Comparison of ENCODE assay signal across 8 cellular contexts in genomic region chr2:121647396-121647795, GRCh38. TPM values are rescaled to one million over a fixed set of nuclear protein-coding genes. Genes with fewer than 3 reads are reported as not detected.
DNase-seq lines count a peak whose midpoint lies in the region; ATAC-seq, FAIRE-seq and TF ChIP-seq lines count a peak whose summit lies in the region.

No MANE protein-coding gene starts in this region.

- H3F3A ChIP-seq in neural progenitor cell (ENCODE audit: low read depth) = peaks cover 30% of the 10 kb centered on the region

- H3K9ac ChIP-seq in neural progenitor cell = no peak overlapping the region

- peak overlapping the region in 7 of 8 donors; percentile 13 to 100 (median 98) for H3K4me3 Mint-ChIP-seq in CD4-positive, alpha-beta memory T cell
- peak overlapping the region; percentile 91 for H3K4me3 Mint-ChIP-seq in neural progenitor cell

- H3K36me3 ChIP-seq in CD4-positive, alpha-beta memory T cell (ENCODE audit: insufficient read depth, low read length) = no peaks in the 10 kb centered on the region
- H3K36me3 ChIP-seq in neural progenitor cell = no peaks in the 10 kb centered on the region

- peaks cover 41 to 83% (median 60%) of the 10 kb centered on the region in 4 donors for H3K4me1 Mint-ChIP-seq in CD4-positive, alpha-beta memory T cell
- peaks cover 27% of the 10 kb centered on the region for H3K4me1 Mint-ChIP-seq in neural progenitor cell

- ATAC-seq in GM18511 (IDR thresholded peaks at IDR 0.05; ENCODE audit: unreplicated experiment) = no peak
- ATAC-seq in foreskin keratinocyte = no peak

- H3K27ac Mint-ChIP-seq in CD4-positive, alpha-beta memory T cell = peak overlapping the region in 6 of 7 donors; percentile 38 to 100 (median 99)
- no peak overlapping the region for H3K27ac Mint-ChIP-seq in neural progenitor cell

- FAIRE-seq in GM12891 (lab: Jason Lieb, UNC) = no peak

- H3K4me2 ChIP-seq in neural progenitor cell = peak overlapping the region; percentile 96

- no peak overlapping the region for H3K4me3 ChIP-seq in CD4-positive, alpha-beta memory T cell (ENCODE audit: low read length in 2 of 2)
- H3K4me3 ChIP-seq in LNCaP clone FGC (ENCODE audit: low read depth, low read length) (peak overlapping the region; percentile 85), dorsolateral prefrontal cortex (peak overlapping the region in 41 of 59 donors; percentile 77 to 98 (median 93)), neural progenitor cell (peak overlapping the region; percentile 78)

- H3K27me3 ChIP-seq in CD4-positive, alpha-beta memory T cell (ENCODE audit: insufficient read depth, low read length) = no peaks in the 10 kb centered on the region
- no peaks in the 10 kb centered on the region for H3K27me3 ChIP-seq in dorsolateral prefrontal cortex
- H3K27me3 ChIP-seq in neural progenitor cell = no peaks in the 10 kb centered on the region
- H3K27me3 ChIP-seq in foreskin keratinocyte = no peaks in the 10 kb centered on the region

- H3K4me1 ChIP-seq in CD4-positive, alpha-beta memory T cell (ENCODE audit: insufficient read depth, low read length) = peaks cover 49% of the 10 kb centered on the region
- H3K4me1 ChIP-seq in neural progenitor cell = peaks cover 18% of the 10 kb centered on the region
- peaks cover 8% of the 10 kb centered on the region for H3K4me1 ChIP-seq in foreskin keratinocyte

- peaks cover 0 to 6% (median 0%) of the 10 kb centered on the region in 8 donors for H3K9me3 Mint-ChIP-seq in CD4-positive, alpha-beta memory T cell
- no peaks in the 10 kb centered on the region for H3K9me3 Mint-ChIP-seq in neural progenitor cell

- POLR2A ChIA-PET in CD4-positive, alpha-beta memory T cell (lab: Charles Lee; ENCODE audit: partially characterized antibody) = interaction anchor here (1.7 kb wide), 1 partner anchor 52 kb away, joined by 17 read pairs; no protein-coding TSS in a partner anchor

- peaks cover 90% of the 10 kb centered on the region for H3K79me2 ChIP-seq in neural progenitor cell (ENCODE audit: low read depth)

- peaks cover 0 to 3% of the 10 kb centered on the region in 2 donors for H3K27me3 Mint-ChIP-seq in CD4-positive, alpha-beta memory T cell
- peaks cover 11% of the 10 kb centered on the region for H3K27me3 Mint-ChIP-seq in neural progenitor cell (ENCODE audit: insufficient read depth, low read depth)

- no peak for DNase-seq in CD4-positive, alpha-beta memory T cell
- no peak for DNase-seq in LNCaP clone FGC (ENCODE audit: low read depth)
- no peak for DNase-seq in dorsolateral prefrontal cortex
- DNase-seq in neural progenitor cell (ENCODE audit: low spot score) = no peak
- DNase-seq in GM12891 (ENCODE audit: insufficient read length, low spot score) = no peak
- DNase-seq in NCI-H2029 treated with DMSO at 0.1 percent for 48 hours (lab: John Stamatoyannopoulos, UW) = no peak
- DNase-seq in foreskin keratinocyte = no peak

- no peak for TF ChIP-seq POLR2A in GM12891 (IDR thresholded peaks at IDR 0.05; ENCODE audit: low read depth, low read length)

- H4K20me1 ChIP-seq in neural progenitor cell (ENCODE audit: low read depth) = peaks cover 52% of the 10 kb centered on the region

- intact Hi-C loops in CD4-positive, alpha-beta memory T cell (cut with micrococcal nuclease) = loop anchor here (5.0 kb wide), 1 partner anchor 50 kb away; no protein-coding TSS in a partner anchor
- intact Hi-C loops in dorsolateral prefrontal cortex (cut with DNase I) = loop anchor here (5.0 kb wide), 2 partner anchors 90 to 110 kb away; partner anchors contain the start of genes NIFK (in 1 of the 2) and TSN (in 1 of the 2)

- H2AFZ ChIP-seq in neural progenitor cell (replicated peaks) = no peak overlapping the region

- peaks cover 0 to 32% of the 10 kb centered on the region in 2 donors for H3K36me3 Mint-ChIP-seq in CD4-positive, alpha-beta memory T cell
- H3K36me3 Mint-ChIP-seq in neural progenitor cell = peaks cover 10% of the 10 kb centered on the region

- CTCF ChIA-PET in CD4-positive, alpha-beta memory T cell (lab: Charles Lee; ENCODE audit: partially characterized antibody) = interaction anchor here (0.8 kb wide), 1 partner anchor 115 kb away, joined by 4 read pairs; no protein-coding TSS in a partner anchor

- no peak overlapping the region for H3K27ac ChIP-seq in CD4-positive, alpha-beta memory T cell (ENCODE audit: low read depth, low read length)
- H3K27ac ChIP-seq in dorsolateral prefrontal cortex (peak overlapping the region in 7 of 59 donors; percentile 4 to 98 (median 97)), neural progenitor cell (no peak overlapping the region), foreskin keratinocyte (no peak overlapping the region)

- no peaks in the 10 kb centered on the region for H3K9me3 ChIP-seq in CD4-positive, alpha-beta memory T cell (ENCODE audit: control insufficient read depth in 1 of 2, low read length in 2 of 2)
- H3K9me3 ChIP-seq in neural progenitor cell (ENCODE audit: low read depth) = no peaks in the 10 kb centered on the region

- no peak for TF ChIP-seq CTCF in LNCaP clone FGC (IDR thresholded peaks at IDR 0.05; ENCODE audit: control insufficient read depth, extremely low read depth, insufficient read depth)
- no peak for TF ChIP-seq CTCF in dorsolateral prefrontal cortex (IDR thresholded peaks at IDR 0.05 in 54 of 56, conservative IDR thresholded peaks at IDR 0.05 in 2 of 56; ENCODE audit: low read depth in 1 of 56, partially characterized antibody in 56 of 56)
- TF ChIP-seq CTCF in neural progenitor cell (IDR thresholded peaks at IDR 0.05) = no peak
- no peak for TF ChIP-seq CTCF in foreskin keratinocyte (conservative IDR thresholded peaks at IDR 0.05)

TF ChIP-seq in GM12891, 5 proteins besides CTCF, POLR2A, EP300 and RAD21:
- no peak for TF ChIP-seq POU2F2 (IDR thresholded peaks at IDR 0.05; ENCODE audit: low read depth, low read length)
- no peak for TF ChIP-seq POLR2AphosphoS5 (IDR thresholded peaks at IDR 0.05; ENCODE audit: low read depth, low read length)
- TF ChIP-seq SPI1 (IDR thresholded peaks at IDR 0.05; ENCODE audit: low read depth, low read length) = no peak
- no peak for TF ChIP-seq PAX5 (IDR thresholded peaks at IDR 0.05; ENCODE audit: insufficient read depth, low read length, severe bottlenecking)
- TF ChIP-seq TAF1 (IDR thresholded peaks at IDR 0.05; ENCODE audit: low read depth, low read length) = no peak

RNA-seq across cellular contexts. Expression of gene CLASP1, which starts 1.9 kb away (rescaled TPM):
- 10 to 100 TPM; 67.4 to 68.7 TPM for total RNA-seq in CD4-positive, alpha-beta memory T cell
- 10 to 100 TPM in 1 of 2 donors, 1 to 10 TPM in 1; 3.3 to 16.8 TPM for polyA plus RNA-seq in CD4-positive, alpha-beta memory T cell
- 100 to 1,000 TPM in 113 of 120 experiments, 10 to 100 TPM in 7; 82.3 to 147 (median 116) TPM for total RNA-seq in dorsolateral prefrontal cortex
- total RNA-seq in neural progenitor cell (ENCODE audit: low replicate concordance) = 75.5 and 110 TPM in 2 replicates
- polyA plus RNA-seq in GM12891 (2012; ENCODE audit: low read depth, missing spikeins) = 18.8 TPM
- 44.6 and 47.6 TPM in 2 replicates for total RNA-seq in foreskin keratinocyte
- 5.1 and 5.9 TPM in 2 replicates for polyA plus RNA-seq in foreskin keratinocyte

Comparison
In these comparisons a context has a peak if more than half of its experiments do, and no peak if none do; other contexts are left out.
1. H3K4me3 ChIP-seq: peak in LNCaP clone FGC (single experiment), dorsolateral prefrontal cortex (41 of 59) and neural progenitor cell (single experiment); none in CD4-positive, alpha-beta memory T cell (0 of 2).